ENCODE assay signal across 8 cellular contexts in the genomic region with DNA sequence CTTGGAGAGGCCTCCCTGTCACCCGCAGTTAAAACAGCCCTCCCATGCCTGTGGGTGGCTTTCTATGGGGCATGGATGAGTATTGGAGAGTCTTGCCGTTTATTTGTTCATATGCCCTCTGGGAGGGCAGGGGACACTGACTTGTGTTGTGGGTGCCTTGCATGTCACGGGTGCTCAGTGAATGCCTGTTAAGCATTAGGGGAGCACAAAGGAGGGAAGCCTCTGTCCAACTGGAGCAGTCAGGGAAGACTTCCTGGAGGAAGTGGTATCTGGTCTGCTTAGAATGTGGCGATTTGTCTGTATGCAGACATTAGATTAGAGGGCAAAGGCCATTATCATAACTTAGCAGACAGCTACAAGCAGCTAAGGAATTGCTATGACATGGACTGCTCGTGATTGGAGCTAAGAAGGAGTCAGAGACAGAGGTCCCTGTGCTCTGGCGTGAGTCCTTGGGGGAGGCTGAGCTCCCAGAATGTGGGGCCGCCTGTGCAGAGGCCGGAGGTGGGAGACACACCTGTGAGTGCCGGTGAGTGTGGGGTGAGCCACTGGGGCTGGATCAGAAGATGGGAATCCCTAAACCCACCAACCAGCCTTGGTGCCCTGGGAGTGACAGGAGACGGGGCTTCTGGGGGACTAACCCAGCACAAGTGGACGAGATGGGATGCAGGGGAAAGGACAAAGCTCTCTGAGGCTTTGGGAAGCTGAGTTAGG.
DNase-seq lines count a peak whose midpoint lies in the region; ATAC-seq and TF ChIP-seq lines count a peak whose summit lies in the region.

No MANE protein-coding gene starts in this region.

- no peaks in the 10 kb centered on the region for H3K27me3 Mint-ChIP-seq in activated CD4-positive, alpha-beta T cell treated with anti-CD3 and anti-CD28 coated beads, Interleukin-2, amount 10 ng/mL, durations not matched to agents 24 days and 14 days
- no peaks in the 10 kb centered on the region for H3K27me3 Mint-ChIP-seq in MCF 10A (ENCODE audit: insufficient read depth, unreplicated experiment)

- H3K27me3 ChIP-seq in mucosa of rectum (ENCODE audit: control insufficient read depth in 2 of 2, insufficient read depth in 2 of 2, low read length in 2 of 2) (no peaks in the 10 kb centered on the region), transverse colon (no peaks in the 10 kb centered on the region)

- ATAC-seq in GM18870 (IDR thresholded peaks at IDR 0.05; ENCODE audit: unreplicated experiment): no peak
- ATAC-seq in GM21717 (IDR thresholded peaks at IDR 0.05; ENCODE audit: unreplicated experiment): no peak

- CTCF ChIA-PET in MCF 10A (lab: Yijun Ruan, JAX): interaction anchor here (0.6 to 5.3 kb wide), 8 partner anchors 9 to 395 kb away, joined by 3 to 50 read pairs (median 4); no protein-coding TSS in a partner anchor

- WGBS in transverse colon (ENCODE audit: low coverage in 1 of 2), 2 donors: 71% methylated on average over 11 of the region's 11 CpGs; no CpG with 5 or more reads in 1 of the 2 donors

- no TSS peak for BruUV-seq in MCF 10A (replicated peaks; lab: Mats Ljungman, UMichigan)

- TF ChIP-seq CTCF in MCF 10A (IDR thresholded peaks at IDR 0.05; ENCODE audit: unreplicated experiment) (no peak), transverse colon (IDR thresholded peaks at IDR 0.05) (no peak)

- intact Hi-C loops in activated CD4-positive, alpha-beta T cell treated with anti-CD3 and anti-CD28 coated beads, Interleukin-2, amount 10 ng/mL, durations not matched to agents 24 days and 14 days (cut with micrococcal nuclease): no loop called here
- intact Hi-C loops in MCF 10A (cut with micrococcal nuclease): loop anchor here (1.0 kb wide), 2 partner anchors 50 to 96 kb away; no protein-coding TSS in a partner anchor
- intact Hi-C loops in transverse colon (cut with DNase I; ENCODE audit: low total_unique reads): loop anchor here (5.0 kb wide), 1 partner anchor 95 kb away; no protein-coding TSS in a partner anchor

- peaks cover 48% of the 10 kb centered on the region for H3K4me1 Mint-ChIP-seq in activated CD4-positive, alpha-beta T cell treated with anti-CD3 and anti-CD28 coated beads, Interleukin-2, amount 10 ng/mL, durations not matched to agents 24 days and 14 days
- peaks cover 40% of the 10 kb centered on the region for H3K4me1 Mint-ChIP-seq in MCF 10A (ENCODE audit: insufficient read depth, unreplicated experiment)

- H3K36me3 Mint-ChIP-seq in activated CD4-positive, alpha-beta T cell treated with anti-CD3 and anti-CD28 coated beads, Interleukin-2, amount 10 ng/mL, durations not matched to agents 24 days and 14 days (ENCODE audit: low read depth): peaks cover 9% of the 10 kb centered on the region
- H3K36me3 Mint-ChIP-seq in MCF 10A (ENCODE audit: insufficient read depth, unreplicated experiment): peaks cover 39% of the 10 kb centered on the region

- no peaks in the 10 kb centered on the region for H3K9me3 ChIP-seq in mucosa of rectum (ENCODE audit: control insufficient read depth in 2 of 2, low read length in 2 of 2)
- no peaks in the 10 kb centered on the region for H3K9me3 ChIP-seq in transverse colon

- H3K4me3 ChIP-seq in mucosa of rectum (ENCODE audit: low read length in 2 of 2): no peak overlapping the region
- no peak overlapping the region for H3K4me3 ChIP-seq in transverse colon

- POLR2A ChIA-PET in MCF 10A (lab: Yijun Ruan, JAX): interaction anchor here (0.7 to 10.0 kb wide), 11 partner anchors 16 to 247 kb away, joined by 3 to 112 read pairs (median 4); no protein-coding TSS in a partner anchor

- peak overlapping the region; percentile 66 to 77 for H3K27ac ChIP-seq in mucosa of rectum (ENCODE audit: low read depth in 2 of 2, low read length in 2 of 2)
- H3K27ac ChIP-seq in transverse colon: peak overlapping the region; percentile 89 to 95 (median 94)

- no peaks in the 10 kb centered on the region for H3K9me3 Mint-ChIP-seq in activated CD4-positive, alpha-beta T cell treated with anti-CD3 and anti-CD28 coated beads, Interleukin-2, amount 10 ng/mL, durations not matched to agents 24 days and 14 days
- no peaks in the 10 kb centered on the region for H3K9me3 Mint-ChIP-seq in MCF 10A (ENCODE audit: unreplicated experiment)

- in situ Hi-C loops in transverse colon (cut with MboI; ENCODE audit: low pct_ligation_motif_present in 1 of 4, low pct_unique_long_range_greater_than_20kb in 1 of 4, low sequenced_read_pairs in 3 of 4): loop anchor here in 3 of 4 donors (10.0 to 25.0 kb wide), 3 partner anchors 68 to 92 kb away; no protein-coding TSS in a partner anchor

- H3K4me1 ChIP-seq in mucosa of rectum (ENCODE audit: control insufficient read depth in 2 of 2, insufficient read depth in 2 of 2, low read length in 2 of 2) (peaks cover 47 to 61% of the 10 kb centered on the region in 2 donors), transverse colon (peaks cover 66 to 88% (median 78%) of the 10 kb centered on the region in 4 donors)

- peak overlapping the region; percentile 62 for H3K27ac Mint-ChIP-seq in activated CD4-positive, alpha-beta T cell treated with anti-CD3 and anti-CD28 coated beads, Interleukin-2, amount 10 ng/mL, durations not matched to agents 24 days and 14 days
- H3K27ac Mint-ChIP-seq in MCF 10A (ENCODE audit: low read depth, unreplicated experiment): peak overlapping the region; percentile 80

- TF ChIP-seq POLR2A in transverse colon (IDR thresholded peaks at IDR 0.05): no peak

- DNase-seq in activated CD4-positive, alpha-beta T cell treated with anti-CD3 and anti-CD28 coated beads, Interleukin-2, amount 10 ng/mL, durations not matched to agents 24 days and 14 days: no peak
- DNase-seq in activated CD4-positive, alpha-beta T cell treated with anti-CD3 and anti-CD28 coated beads for 1 hour: no peak
- DNase-seq in MCF 10A (ENCODE audit: unreplicated experiment): no peak
- DNase-seq in transverse colon: no peak
- no peak for DNase-seq in NCI-H226

- H3K9ac ChIP-seq in mucosa of rectum (ENCODE audit: low read depth in 1 of 2, low read length in 2 of 2): no peak overlapping the region

- H3K36me3 ChIP-seq in mucosa of rectum (ENCODE audit: control insufficient read depth in 2 of 2, insufficient read depth in 2 of 2, low read length in 2 of 2): no peaks in the 10 kb centered on the region
- no peaks in the 10 kb centered on the region for H3K36me3 ChIP-seq in transverse colon

- H3K4me3 Mint-ChIP-seq in activated CD4-positive, alpha-beta T cell treated with anti-CD3 and anti-CD28 coated beads, Interleukin-2, amount 10 ng/mL, durations not matched to agents 24 days and 14 days: no peak overlapping the region
- H3K4me3 Mint-ChIP-seq in MCF 10A (ENCODE audit: unreplicated experiment): peak overlapping the region; percentile 14

- no peak for TF ChIP-seq EP300 in transverse colon (IDR thresholded peaks at IDR 0.05; ENCODE audit: low read depth)
